14 cellular contexts compared by ENCODE assay signal in genomic region chr16:87367556-87367955, GRCh38.
"Had no signal": no experiment of that assay in that cellular context is flagged by ENCODE, and none has a peak within 500 bp of the region (broad histone marks: within the 10 kb centered on the region; RNA-seq: fewer than 3 reads in every experiment).

No MANE protein-coding gene starts in this region.

- H3K36me3 ChIP-seq: breast epithelium had no signal

- H3K27me3 Mint-ChIP-seq: activated CD4-positive, alpha-beta memory T cell treated with anti-CD3 and anti-CD28 coated beads for 36 hours; activated naive CD8-positive, alpha-beta T cell; memory B cell had no signal

- H3K27ac ChIP-seq: breast epithelium, tibial nerve had no signal

- H3K9me3 ChIP-seq: breast epithelium, esophagus muscularis mucosa, tibial nerve had no signal

- H3K4me3 ChIP-seq: breast epithelium, esophagus muscularis mucosa, tibial nerve had no signal

- H3K9me3 Mint-ChIP-seq: activated CD4-positive, alpha-beta memory T cell treated with anti-CD3 and anti-CD28 coated beads for 36 hours; memory B cell; nephron had no signal

- H3K27me3 ChIP-seq: breast epithelium, esophagus muscularis mucosa, tibial nerve had no signal

- DNase-seq: activated CD4-positive, alpha-beta memory T cell treated with anti-CD3 and anti-CD28 coated beads for 36 hours; activated CD4-positive, CD25-positive, alpha-beta regulatory T cell treated with anti-CD3 and anti-CD28 coated beads, Interleukin-2, amount 50 U/mL, for 72 hours; anterior cingulate cortex; stimulated activated CD4-positive, alpha-beta T cell treated with anti-CD3 and anti-CD28 coated beads, Interleukin-15, amount 100 ng/mL, for 24 hours; stimulated activated CD4-positive, alpha-beta T cell treated with anti-CD3 and anti-CD28 coated beads, Interleukin-4, amount 100 ng/mL, for 24 hours; SW 1271; T-helper 9 cell had no signal

- H3K27ac Mint-ChIP-seq: activated CD4-positive, alpha-beta memory T cell treated with anti-CD3 and anti-CD28 coated beads for 36 hours; nephron had no signal

- ATAC-seq: left lobe of liver had no signal

- H3K4me3 Mint-ChIP-seq: activated CD4-positive, alpha-beta memory T cell treated with anti-CD3 and anti-CD28 coated beads for 36 hours; activated naive CD8-positive, alpha-beta T cell; memory B cell; nephron had no signal
